ENCODE assay signal across 28 cellular contexts in the genomic region with DNA sequence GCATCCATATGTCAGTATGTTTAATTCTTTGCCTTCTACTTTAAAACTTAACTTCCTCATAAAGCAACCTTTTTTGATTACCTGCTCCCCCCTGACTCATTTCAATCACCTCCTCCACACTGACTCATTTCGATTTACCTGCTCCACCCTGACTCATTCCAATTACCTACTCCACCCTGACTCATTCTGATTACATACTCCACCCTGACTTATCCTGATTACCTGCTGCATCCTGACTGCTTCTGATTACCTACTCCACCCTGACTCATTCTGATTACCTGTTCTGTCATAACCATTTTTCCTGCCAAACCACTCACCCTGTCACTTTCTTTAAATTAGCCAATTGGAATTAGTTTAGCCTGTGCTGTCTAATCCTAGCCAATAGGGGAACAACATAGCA.
A peak's percentile ranks its signal among the peaks of the same experiment; 100 is the strongest.
DNase-seq lines count a peak whose midpoint lies in the region; ATAC-seq and TF ChIP-seq lines count a peak whose summit lies in the region.
"Had no signal": no experiment of that assay in that cellular context is flagged by ENCODE, and none has a peak within 500 bp of the region (broad histone marks: within the 10 kb centered on the region; RNA-seq: fewer than 3 reads in every experiment).

No MANE protein-coding gene starts in this region.

- no peak for TF ChIP-seq CTCF in Calu3 (IDR thresholded peaks at IDR 0.05; ENCODE audit: unreplicated experiment)

- CTCF ChIA-PET in Calu3 (lab: Charles Lee) = no interaction called here

- DNase-seq in activated CD4-positive, alpha-beta T cell treated with anti-CD3 and anti-CD28 coated beads for 48 hours = peak; percentile 3
- no peak for DNase-seq in activated CD4-positive, alpha-beta T cell treated with anti-CD3 and anti-CD28 coated beads, Interleukin-2, amount 50 U/mL, for 4 hours
- DNase-seq in NCI-H69 (lab: John Stamatoyannopoulos, UW) = peak; percentile 11
- peak; percentile 76 for DNase-seq in epithelial cell of prostate (ENCODE audit: low read depth, low spot score)
- DNase-seq in T-helper 1 cell = no peak
- DNase-seq in Calu3 = no peak
- DNase-seq: activated CD4-positive, alpha-beta T cell treated with anti-CD3 and anti-CD28 coated beads, Interleukin-2, amount 50 U/mL, for 1 hour; AML-193; CD4-positive, alpha-beta T cell; endodermal cell; IMR-90; islet precursor cell; left ventricle myocardium superior; NCI-H1092; NCI-H187; NCI-H2171 treated with DMSO at 0.1 percent for 48 hours; NCI-H524; NK-92 treated with Interleukin-12 subunit alpha and Interleukin-12 subunit beta, amount 100 ng/mL, for 24 hours; SHP77 treated with DMSO at 0.1 percent for 48 hours; sigmoid colon; T-helper 9 cell; WERI-Rb-1 had no signal

- ATAC-seq in GM21381 (IDR thresholded peaks at IDR 0.05; ENCODE audit: unreplicated experiment) = peak; percentile 34
- ATAC-seq in GM18511 (IDR thresholded peaks at IDR 0.05; ENCODE audit: unreplicated experiment) = no peak
- ATAC-seq: left ventricle myocardium superior had no signal

- H3K27ac Mint-ChIP-seq in Calu3 (ENCODE audit: unreplicated experiment) = no peak overlapping the region
- H3K27ac Mint-ChIP-seq: CD4-positive, alpha-beta T cell; dendritic cell treated with granulocyte-macrophage colony-stimulating factor and Interleukin-4, amounts not matched to agents 40 ng/mL and 50 ng/mL, for 4 days; endodermal cell had no signal

- no peaks in the 10 kb centered on the region for H3K9me3 Mint-ChIP-seq in Calu3 (ENCODE audit: low read depth, unreplicated experiment)
- H3K9me3 Mint-ChIP-seq: CD4-positive, alpha-beta T cell; endodermal cell had no signal

- BruUV-seq in Calu3 (replicated peaks; lab: Mats Ljungman, UMichigan) = no TSS peak

- intact Hi-C loops in Calu3 (cut with micrococcal nuclease; ENCODE audit: unreplicated experiment) = no loop called here

- H3K4me1 Mint-ChIP-seq in Calu3 (ENCODE audit: low read depth, unreplicated experiment) = no peaks in the 10 kb centered on the region
- H3K4me1 Mint-ChIP-seq: central memory CD8-positive, alpha-beta T cell; endodermal cell had no signal

- no peak overlapping the region for H3K4me3 Mint-ChIP-seq in Calu3 (ENCODE audit: low read depth, unreplicated experiment)
- H3K4me3 Mint-ChIP-seq: CD4-positive, alpha-beta T cell; central memory CD8-positive, alpha-beta T cell; dendritic cell treated with granulocyte-macrophage colony-stimulating factor and Interleukin-4, amounts not matched to agents 40 ng/mL and 50 ng/mL, for 4 days; endodermal cell had no signal

- H3K27me3 Mint-ChIP-seq in Calu3 (ENCODE audit: unreplicated experiment) = no peaks in the 10 kb centered on the region
- H3K27me3 Mint-ChIP-seq: CD4-positive, alpha-beta T cell had no signal

- H3K36me3 Mint-ChIP-seq in Calu3 (ENCODE audit: insufficient read depth, unreplicated experiment) = no peaks in the 10 kb centered on the region

- H3K27ac ChIP-seq in epithelial cell of prostate = peak overlapping the region; percentile 46
- H3K27ac ChIP-seq: neutrophil, sigmoid colon, tibial nerve, WERI-Rb-1 had no signal

Comparison
In these comparisons a context has a peak if more than half of its experiments do, and no peak if none do; other contexts are left out.
1. DNase-seq: peak in activated CD4-positive, alpha-beta T cell treated with anti-CD3 and anti-CD28 coated beads for 48 hours (single experiment), NCI-H69 (single experiment) and epithelial cell of prostate (single experiment); none in activated CD4-positive, alpha-beta T cell treated with anti-CD3 and anti-CD28 coated beads, Interleukin-2, amount 50 U/mL, for 4 hours (0 of 2), T-helper 1 cell (0 of 5) and Calu3 (single experiment).